ENCODE assay signal across 18 cellular contexts in genomic region chr6:21151178-21151956, GRCh38.
A peak's percentile ranks its signal among the peaks of the same experiment; 100 is the strongest.
DNase-seq lines count a peak whose midpoint lies in the region; ATAC-seq and TF ChIP-seq lines count a peak whose summit lies in the region.
"Had no signal": no experiment of that assay in that cellular context is flagged by ENCODE, and none has a peak within 500 bp of the region (broad histone marks: within the 10 kb centered on the region; RNA-seq: fewer than 3 reads in every experiment).

No MANE protein-coding gene starts in this region.

- TF ChIP-seq CTCF in body of pancreas (IDR thresholded peaks at IDR 0.05) (no peak), neural cell (IDR thresholded peaks at IDR 0.05; ENCODE audit: poor library complexity, severe bottlenecking) (no peak), stomach (IDR thresholded peaks at IDR 0.05) (no peak), heart right ventricle (IDR thresholded peaks at IDR 0.05) (no peak)

- H3K4me3 ChIP-seq in body of pancreas (no peak overlapping the region), neural cell (ENCODE audit: low read length) (peak overlapping the region; percentile 46), stomach (no peak overlapping the region), heart right ventricle (no peak overlapping the region)

- H3K4me1 ChIP-seq in body of pancreas (peaks cover 30% of the 10 kb centered on the region), stomach (peaks cover 0 to 21% (median 0%) of the 10 kb centered on the region in 4 donors), heart right ventricle (peaks cover 0 to 13% (median 0%) of the 10 kb centered on the region in 9 donors)
- H3K4me1 ChIP-seq: Caco-2 had no signal

- H3K79me2 ChIP-seq in neural cell (replicated peaks; ENCODE audit: insufficient read depth, low read length) = no peaks in the 10 kb centered on the region

- TF ChIP-seq RAD21 in neural cell (conservative IDR thresholded peaks at IDR 0.05) = no peak

- H3K36me3 ChIP-seq in body of pancreas (replicated peaks in 1 of 2; ENCODE audit: insufficient read depth in 1 of 2, low read depth in 2 of 2) (no peaks in the 10 kb centered on the region), neural cell (ENCODE audit: insufficient read depth, low read length) (no peaks in the 10 kb centered on the region), stomach (no peaks in the 10 kb centered on the region), heart right ventricle (no peaks in the 10 kb centered on the region)
- H3K36me3 ChIP-seq: BE2C had no signal

- TF ChIP-seq POLR2A in body of pancreas (IDR thresholded peaks at IDR 0.05) (no peak), stomach (IDR thresholded peaks at IDR 0.05) (no peak)

- H3F3A ChIP-seq in neural cell (ENCODE audit: insufficient read depth, low read length, poor library complexity, severe bottlenecking) = peaks cover 5% of the 10 kb centered on the region

- intact Hi-C loops in body of pancreas (cut with DNase I) (no loop called here), stomach (cut with DNase I; ENCODE audit: low total_unique reads) (no loop called here), heart right ventricle (cut with DNase I) (no loop called here)

- peak overlapping the region in 3 of 4 donors; percentile 35 to 55 (median 54) for H3K27ac ChIP-seq in body of pancreas
- peak overlapping the region; percentile 75 for H3K27ac ChIP-seq in neural cell (ENCODE audit: low read length)
- peak overlapping the region in 3 of 5 donors; percentile 27 to 38 (median 38) for H3K27ac ChIP-seq in stomach
- H3K27ac ChIP-seq in heart right ventricle = no peak overlapping the region
- H3K27ac ChIP-seq: KMS-11 had no signal

- WGBS in body of pancreas, 2 donors = 16 to 20% methylated on average over 10 of the region's 10 CpGs
- WGBS in stomach, 5 donors = 34 to 61% (median 49%) methylated on average over 10 of the region's 10 CpGs
- WGBS in heart right ventricle, 2 donors = 66 to 71% methylated on average over 10 of the region's 10 CpGs

- H3K9me3 ChIP-seq in body of pancreas (no peaks in the 10 kb centered on the region), neural cell (ENCODE audit: low read length) (peaks cover 3% of the 10 kb centered on the region), stomach (no peaks in the 10 kb centered on the region), heart right ventricle (no peaks in the 10 kb centered on the region)
- H3K9me3 ChIP-seq: BE2C, Caco-2 had no signal

- H2AFZ ChIP-seq in neural cell (ENCODE audit: low read depth, low read length) = no peak overlapping the region

- H3K27me3 ChIP-seq in body of pancreas (no peaks in the 10 kb centered on the region), neural cell (ENCODE audit: insufficient read depth, low read depth, low read length) (no peaks in the 10 kb centered on the region), stomach (no peaks in the 10 kb centered on the region), heart right ventricle (no peaks in the 10 kb centered on the region)
- H3K27me3 ChIP-seq: BE2C had no signal

- no peaks in the 10 kb centered on the region for H4K20me1 ChIP-seq in neural cell (ENCODE audit: insufficient read depth)

- TF ChIP-seq EP300 in neural cell (conservative IDR thresholded peaks at IDR 0.05; ENCODE audit: poor library complexity, severe bottlenecking) = no peak
- TF ChIP-seq EP300 in stomach (IDR thresholded peaks at IDR 0.05) = no peak

- peak; percentile 17 to 34 (median 22) for DNase-seq in body of pancreas
- peak; percentile 43 for DNase-seq in left kidney (ENCODE audit: low read depth, low spot score)
- DNase-seq in stomach = no peak
- no peak for DNase-seq in heart right ventricle
- no peak for DNase-seq in NCI-H526 treated with DMSO at 0.1 percent for 48 hours (lab: John Stamatoyannopoulos, UW)
- DNase-seq: BE2C; Caco-2; CD4-positive, CD25-positive, alpha-beta regulatory T cell; GF-D8; NCI-H187; NCI-H2107; NCI-H510A; OCI-M1; Right ventricle myocardium superior had no signal

- peak; percentile 82 for ATAC-seq in body of pancreas
- ATAC-seq in heart right ventricle = no peak
- no peak for ATAC-seq in HG02678 (IDR thresholded peaks at IDR 0.05; ENCODE audit: unreplicated experiment)
- ATAC-seq in GM21367 (IDR thresholded peaks at IDR 0.05; ENCODE audit: unreplicated experiment) = no peak

- H3K4me2 ChIP-seq in neural cell (ENCODE audit: low read length) = peak overlapping the region; percentile 53
- H3K4me2 ChIP-seq: KMS-11 had no signal

- peak overlapping the region; percentile 36 for H3K9ac ChIP-seq in neural cell (ENCODE audit: low read length)
- H3K9ac ChIP-seq: KMS-11 had no signal

- H3K9me2 ChIP-seq in neural cell (ENCODE audit: insufficient read depth, low read length) = no peaks in the 10 kb centered on the region

TF ChIP-seq in neural cell, 6 proteins besides CTCF, POLR2A, EP300 and RAD21:
- TF ChIP-seq TAF1 (IDR thresholded peaks at IDR 0.05; ENCODE audit: low read depth) (no peak), POLR2AphosphoS5 (IDR thresholded peaks at IDR 0.05) (no peak), EZH2 (IDR thresholded peaks at IDR 0.05; ENCODE audit: borderline replicate concordance, insufficient read depth, low read length, poor library complexity, severe bottlenecking) (no peak), MXI1 (conservative IDR thresholded peaks at IDR 0.05; ENCODE audit: poor library complexity, severe bottlenecking) (no peak), SMC3 (conservative IDR thresholded peaks at IDR 0.05; ENCODE audit: poor library complexity) (no peak), REST (IDR thresholded peaks at IDR 0.05; ENCODE audit: borderline replicate concordance) (no peak)

Comparison
In these comparisons a context has a peak if more than half of its experiments do, and no peak if none do; other contexts are left out.
1. DNase-seq: peak in body of pancreas (4 of 4) and left kidney (single experiment); none in stomach (single experiment), heart right ventricle (0 of 2) and NCI-H526 treated with DMSO at 0.1 percent for 48 hours (single experiment).
2. H3K27ac ChIP-seq: peak in body of pancreas (3 of 4), neural cell (single experiment) and stomach (3 of 5); none in heart right ventricle (0 of 10).